ENCODE assay signal across 1 cellular context in genomic region chr19:32691291-32691951, GRCh38.
TF ChIP-seq lines count a peak whose summit lies in the region.

TSS of gene NUDT19 (plus strand) at chr19:32691821. CDS start at chr19:32691961, 140 bp downstream.

TF ChIP-seq in HepG2, 621 proteins besides CTCF, POLR2A, EP300 and RAD21 (continued from another document and continues in another):
- TF ChIP-seq, protein P1, sequence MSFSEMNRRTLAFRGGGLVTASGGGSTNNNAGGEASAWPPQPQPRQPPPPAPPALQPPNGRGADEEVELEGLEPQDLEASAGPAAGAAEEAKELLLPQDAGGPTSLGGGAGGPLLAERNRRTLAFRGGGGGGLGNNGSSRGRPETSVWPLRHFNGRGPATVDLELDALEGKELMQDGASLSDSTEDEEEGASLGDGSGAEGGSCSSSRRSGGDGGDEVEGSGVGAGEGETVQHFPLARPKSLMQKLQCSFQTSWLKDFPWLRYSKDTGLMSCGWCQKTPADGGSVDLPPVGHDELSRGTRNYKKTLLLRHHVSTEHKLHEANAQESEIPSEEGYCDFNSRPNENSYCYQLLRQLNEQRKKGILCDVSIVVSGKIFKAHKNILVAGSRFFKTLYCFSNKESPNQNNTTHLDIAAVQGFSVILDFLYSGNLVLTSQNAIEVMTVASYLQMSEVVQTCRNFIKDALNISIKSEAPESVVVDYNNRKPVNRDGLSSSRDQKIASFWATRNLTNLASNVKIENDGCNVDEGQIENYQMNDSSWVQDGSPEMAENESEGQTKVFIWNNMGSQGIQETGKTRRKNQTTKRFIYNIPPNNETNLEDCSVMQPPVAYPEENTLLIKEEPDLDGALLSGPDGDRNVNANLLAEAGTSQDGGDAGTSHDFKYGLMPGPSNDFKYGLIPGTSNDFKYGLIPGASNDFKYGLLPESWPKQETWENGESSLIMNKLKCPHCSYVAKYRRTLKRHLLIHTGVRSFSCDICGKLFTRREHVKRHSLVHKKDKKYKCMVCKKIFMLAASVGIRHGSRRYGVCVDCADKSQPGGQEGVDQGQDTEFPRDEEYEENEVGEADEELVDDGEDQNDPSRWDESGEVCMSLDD (CRISPR knock-in tag; IDR thresholded peaks at IDR 0.05; ENCODE audit: borderline replicate concordance) = 0 out of 2 replicates have a peak, but pooled peaks have one; percentile 37
- TF ChIP-seq FOXP1 (IDR thresholded peaks at IDR 0.05) (no peak), FOXP1 (CRISPR knock-in tag; IDR thresholded peaks at IDR 0.05) (no peak), ZNF296 (CRISPR knock-in tag; conservative IDR thresholded peaks at IDR 0.05) (0 out of 2 replicates have a peak, but pooled peaks have one; percentile 56), ZNF678 (CRISPR knock-in tag; IDR thresholded peaks at IDR 0.05) (no peak), RBM39 (IDR thresholded peaks at IDR 0.05; ENCODE audit: low read depth, low read length, poor library complexity, severe bottlenecking) (peak; percentile 27), CREM (IDR thresholded peaks at IDR 0.05) (peak; percentile 38; the same call in 1 of the 2 replicates), CREM (CRISPR knock-in tag; IDR thresholded peaks at IDR 0.05) (no peak), RBFOX2 (IDR thresholded peaks at IDR 0.05; ENCODE audit: low read depth, low read length) (peak; percentile 91), THYN1 (CRISPR knock-in tag; IDR thresholded peaks at IDR 0.05; ENCODE audit: borderline replicate concordance, low read depth) (no peak), PBX3 (CRISPR knock-in tag; IDR thresholded peaks at IDR 0.05; ENCODE audit: borderline replicate concordance) (0 out of 2 replicates have a peak, but pooled peaks have one; percentile 32), ZNF883 (CRISPR knock-in tag; IDR thresholded peaks at IDR 0.05; ENCODE audit: not compliant biosample characterization) (peak; percentile 45), ZNF546 (CRISPR knock-in tag; conservative IDR thresholded peaks at IDR 0.05) (no peak), IKZF4 (CRISPR knock-in tag; IDR thresholded peaks at IDR 0.05; ENCODE audit: borderline replicate concordance, low read depth, not compliant biosample characterization) (peak; percentile 62), CEBPG (CRISPR knock-in tag; IDR thresholded peaks at IDR 0.05) (0 out of 2 replicates have a peak, but pooled peaks have one; percentile 7), SP4 (CRISPR knock-in tag; IDR thresholded peaks at IDR 0.05) (peak; percentile 65; the same call in 1 of the 2 replicates), TCF7L2 (IDR thresholded peaks at IDR 0.05; ENCODE audit: low read depth, low read length) (no peak), RELA (CRISPR knock-in tag; IDR thresholded peaks at IDR 0.05) (no peak), REPIN1 (CRISPR knock-in tag; IDR thresholded peaks at IDR 0.05; ENCODE audit: borderline replicate concordance, low read depth) (no peak), MXD4 (CRISPR knock-in tag; IDR thresholded peaks at IDR 0.05) (no peak), ELF4 (CRISPR knock-in tag; IDR thresholded peaks at IDR 0.05; ENCODE audit: borderline replicate concordance) (no peak), PHF21A (CRISPR knock-in tag; IDR thresholded peaks at IDR 0.05) (peak; percentile 58; the same call in 1 of the 2 replicates), ZBED4 (CRISPR knock-in tag; IDR thresholded peaks at IDR 0.05; ENCODE audit: borderline replicate concordance) (0 out of 2 replicates have a peak, but pooled peaks have one; percentile 19), NBN (conservative IDR thresholded peaks at IDR 0.05) (no peak), MTA3 (CRISPR knock-in tag; IDR thresholded peaks at IDR 0.05) (no peak), NFATC3 (CRISPR knock-in tag; IDR thresholded peaks at IDR 0.05) (peak; percentile 29; the same call in 1 of the 2 replicates), ZNF703 (CRISPR knock-in tag; IDR thresholded peaks at IDR 0.05; ENCODE audit: borderline replicate concordance) (no peak), RFX5 (IDR thresholded peaks at IDR 0.05; ENCODE audit: low read depth, low read length) (no peak), DZIP1 (CRISPR knock-in tag; IDR thresholded peaks at IDR 0.05) (no peak), TBX3 (IDR thresholded peaks at IDR 0.05; ENCODE audit: borderline replicate concordance) (no peak), U2AF1 (optimal IDR thresholded peaks at IDR 0.05; ENCODE audit: low read depth, low read length) (no peak), ZNF563 (CRISPR knock-in tag; IDR thresholded peaks at IDR 0.05) (no peak), RFXAP (CRISPR knock-in tag; IDR thresholded peaks at IDR 0.05; ENCODE audit: borderline replicate concordance) (no peak), ZNF569 (CRISPR knock-in tag; IDR thresholded peaks at IDR 0.05; ENCODE audit: borderline replicate concordance) (peak; percentile 28; the same call in 1 of the 2 replicates), ZNF574 (CRISPR knock-in tag; IDR thresholded peaks at IDR 0.05) (peak; percentile 34), NCOA2 (CRISPR knock-in tag; IDR thresholded peaks at IDR 0.05) (no peak)
- TF ChIP-seq, protein P2, sequence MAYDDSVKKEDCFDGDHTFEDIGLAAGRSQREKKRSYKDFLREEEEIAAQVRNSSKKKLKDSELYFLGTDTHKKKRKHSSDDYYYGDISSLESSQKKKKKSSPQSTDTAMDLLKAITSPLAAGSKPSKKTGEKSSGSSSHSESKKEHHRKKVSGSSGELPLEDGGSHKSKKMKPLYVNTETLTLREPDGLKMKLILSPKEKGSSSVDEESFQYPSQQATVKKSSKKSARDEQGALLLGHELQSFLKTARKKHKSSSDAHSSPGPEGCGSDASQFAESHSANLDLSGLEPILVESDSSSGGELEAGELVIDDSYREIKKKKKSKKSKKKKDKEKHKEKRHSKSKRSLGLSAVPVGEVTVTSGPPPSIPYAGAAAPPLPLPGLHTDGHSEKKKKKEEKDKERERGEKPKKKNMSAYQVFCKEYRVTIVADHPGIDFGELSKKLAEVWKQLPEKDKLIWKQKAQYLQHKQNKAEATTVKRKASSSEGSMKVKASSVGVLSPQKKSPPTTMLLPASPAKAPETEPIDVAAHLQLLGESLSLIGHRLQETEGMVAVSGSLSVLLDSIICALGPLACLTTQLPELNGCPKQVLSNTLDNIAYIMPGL (CRISPR knock-in tag; IDR thresholded peaks at IDR 0.05; ENCODE audit: borderline replicate concordance in 1 of 2, low read depth in 1 of 2) = 0 out of 4 replicates have a peak, but pooled peaks of 1 of the 2 experiments have one; percentile 18
- TF ChIP-seq, protein P3, sequence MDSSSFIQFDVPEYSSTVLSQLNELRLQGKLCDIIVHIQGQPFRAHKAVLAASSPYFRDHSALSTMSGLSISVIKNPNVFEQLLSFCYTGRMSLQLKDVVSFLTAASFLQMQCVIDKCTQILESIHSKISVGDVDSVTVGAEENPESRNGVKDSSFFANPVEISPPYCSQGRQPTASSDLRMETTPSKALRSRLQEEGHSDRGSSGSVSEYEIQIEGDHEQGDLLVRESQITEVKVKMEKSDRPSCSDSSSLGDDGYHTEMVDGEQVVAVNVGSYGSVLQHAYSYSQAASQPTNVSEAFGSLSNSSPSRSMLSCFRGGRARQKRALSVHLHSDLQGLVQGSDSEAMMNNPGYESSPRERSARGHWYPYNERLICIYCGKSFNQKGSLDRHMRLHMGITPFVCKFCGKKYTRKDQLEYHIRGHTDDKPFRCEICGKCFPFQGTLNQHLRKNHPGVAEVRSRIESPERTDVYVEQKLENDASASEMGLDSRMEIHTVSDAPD (CRISPR knock-in tag; IDR thresholded peaks at IDR 0.05) = peak; percentile 54; the same call in 1 of the 2 replicates
- TF ChIP-seq, protein P4, sequence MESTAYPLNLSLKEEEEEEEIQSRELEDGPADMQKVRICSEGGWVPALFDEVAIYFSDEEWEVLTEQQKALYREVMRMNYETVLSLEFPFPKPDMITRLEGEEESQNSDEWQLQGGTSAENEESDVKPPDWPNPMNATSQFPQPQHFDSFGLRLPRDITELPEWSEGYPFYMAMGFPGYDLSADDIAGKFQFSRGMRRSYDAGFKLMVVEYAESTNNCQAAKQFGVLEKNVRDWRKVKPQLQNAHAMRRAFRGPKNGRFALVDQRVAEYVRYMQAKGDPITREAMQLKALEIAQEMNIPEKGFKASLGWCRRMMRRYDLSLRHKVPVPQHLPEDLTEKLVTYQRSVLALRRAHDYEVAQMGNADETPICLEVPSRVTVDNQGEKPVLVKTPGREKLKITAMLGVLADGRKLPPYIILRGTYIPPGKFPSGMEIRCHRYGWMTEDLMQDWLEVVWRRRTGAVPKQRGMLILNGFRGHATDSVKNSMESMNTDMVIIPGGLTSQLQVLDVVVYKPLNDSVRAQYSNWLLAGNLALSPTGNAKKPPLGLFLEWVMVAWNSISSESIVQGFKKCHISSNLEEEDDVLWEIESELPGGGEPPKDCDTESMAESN (CRISPR knock-in tag; conservative IDR thresholded peaks at IDR 0.05) = 0 out of 2 replicates have a peak, but pooled peaks have one; percentile 25
- TF ChIP-seq, protein P5, sequence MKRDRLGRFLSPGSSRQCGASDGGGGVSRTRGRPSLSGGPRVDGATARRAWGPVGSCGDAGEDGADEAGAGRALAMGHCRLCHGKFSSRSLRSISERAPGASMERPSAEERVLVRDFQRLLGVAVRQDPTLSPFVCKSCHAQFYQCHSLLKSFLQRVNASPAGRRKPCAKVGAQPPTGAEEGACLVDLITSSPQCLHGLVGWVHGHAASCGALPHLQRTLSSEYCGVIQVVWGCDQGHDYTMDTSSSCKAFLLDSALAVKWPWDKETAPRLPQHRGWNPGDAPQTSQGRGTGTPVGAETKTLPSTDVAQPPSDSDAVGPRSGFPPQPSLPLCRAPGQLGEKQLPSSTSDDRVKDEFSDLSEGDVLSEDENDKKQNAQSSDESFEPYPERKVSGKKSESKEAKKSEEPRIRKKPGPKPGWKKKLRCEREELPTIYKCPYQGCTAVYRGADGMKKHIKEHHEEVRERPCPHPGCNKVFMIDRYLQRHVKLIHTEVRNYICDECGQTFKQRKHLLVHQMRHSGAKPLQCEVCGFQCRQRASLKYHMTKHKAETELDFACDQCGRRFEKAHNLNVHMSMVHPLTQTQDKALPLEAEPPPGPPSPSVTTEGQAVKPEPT (CRISPR knock-in tag; IDR thresholded peaks at IDR 0.05; ENCODE audit: low read depth) = 0 out of 2 replicates have a peak, but pooled peaks have one; percentile 7
